ENCODE assay signal across 10 cellular contexts in the genomic region with DNA sequence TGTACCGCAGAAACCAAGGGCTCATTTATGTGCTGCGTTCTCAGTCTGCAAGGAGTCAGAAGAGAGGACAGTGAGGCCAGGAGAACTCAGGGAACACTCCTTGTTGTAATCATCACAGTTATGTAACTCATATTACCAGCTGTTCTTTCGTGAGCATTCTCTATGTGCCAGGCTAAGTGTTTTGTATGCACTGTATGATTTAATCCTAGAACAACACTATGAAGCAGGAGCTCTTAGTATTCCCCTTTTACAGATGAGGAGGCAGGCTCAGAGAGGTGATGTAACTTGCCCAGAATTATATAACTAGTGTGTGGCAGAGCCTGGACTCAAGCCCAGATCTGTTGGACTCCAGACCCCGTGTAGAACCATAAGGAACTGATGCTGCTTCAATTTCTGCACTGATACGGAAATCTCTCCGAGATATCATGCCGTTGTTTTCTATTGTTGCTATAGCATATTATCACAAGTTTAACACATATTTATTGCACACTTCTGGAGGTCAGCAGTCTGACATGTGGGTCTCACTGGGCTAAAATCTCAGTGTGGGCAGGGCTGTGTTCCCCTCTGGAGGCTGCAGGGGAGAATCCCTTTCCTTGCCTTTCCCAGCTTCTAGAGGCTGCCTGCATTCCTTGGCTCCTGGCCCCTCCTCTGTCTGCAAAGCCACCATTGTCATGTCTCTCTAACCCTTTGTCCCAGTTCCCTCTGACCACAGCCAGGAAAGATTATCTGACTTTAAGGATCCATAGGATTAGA. TPM values are rescaled to one million over a fixed set of nuclear protein-coding genes. Genes with fewer than 3 reads are reported as not detected.
DNase-seq lines count a peak whose midpoint lies in the region; ATAC-seq and TF ChIP-seq lines count a peak whose summit lies in the region.
"Had no signal": no experiment of that assay in that cellular context is flagged by ENCODE, and none has a peak within 500 bp of the region (broad histone marks: within the 10 kb centered on the region; RNA-seq: fewer than 3 reads in every experiment).

No MANE protein-coding gene starts in this region.

- TF ChIP-seq POLR2A in body of pancreas (IDR thresholded peaks at IDR 0.05): no peak

- no peaks in the 10 kb centered on the region for H3K27me3 ChIP-seq in body of pancreas

- DNase-seq in M059J (ENCODE audit: low read depth): peak; percentile 31
- DNase-seq in body of pancreas: peak; percentile 43 to 71 (median 64)
- peak; percentile 56 for DNase-seq in iris pigment epithelial cell (ENCODE audit: low read depth)
- DNase-seq in superior temporal gyrus (ENCODE audit: extremely low spot score): peak; percentile 65
- no peak for DNase-seq in activated CD8-positive, alpha-beta memory T cell treated with anti-CD3 and anti-CD28 coated beads, Interleukin-2, amount 50 U/mL, for 4 hours
- DNase-seq in stimulated activated CD4-positive, alpha-beta T cell treated with anti-CD3 and anti-CD28 coated beads, Interleukin-15, amount 100 ng/mL, for 24 hours: no peak
- no peak for DNase-seq in NK-92 (lab: John Stamatoyannopoulos, UW; ENCODE audit: unreplicated experiment)
- DNase-seq: activated gamma-delta T cell; stimulated activated CD4-positive, alpha-beta T cell treated with anti-CD3 and anti-CD28 coated beads, Interleukin-4, amount 100 ng/mL, for 24 hours had no signal

- no peak for TF ChIP-seq CTCF in body of pancreas (IDR thresholded peaks at IDR 0.05)

- peaks cover 16% of the 10 kb centered on the region for H3K4me1 ChIP-seq in body of pancreas

- no peaks in the 10 kb centered on the region for H3K36me3 ChIP-seq in body of pancreas (replicated peaks in 1 of 2; ENCODE audit: insufficient read depth in 1 of 2, low read depth in 2 of 2)

- intact Hi-C loops in body of pancreas (cut with DNase I): no loop called here

- ATAC-seq in body of pancreas: peak; percentile 59
- no peak for ATAC-seq in HG03460 (IDR thresholded peaks at IDR 0.05; ENCODE audit: unreplicated experiment)

- no peak overlapping the region for H3K4me3 ChIP-seq in body of pancreas

- WGBS in body of pancreas, 2 donors: 38 to 43% methylated on average over 7 of the region's 7 CpGs

- H3K27ac ChIP-seq in body of pancreas: peak overlapping the region in 1 of 4 donors; percentile 30

- H3K9me3 ChIP-seq in body of pancreas: no peaks in the 10 kb centered on the region

RNA-seq across cellular contexts. Expression of gene CD9, which starts 16.3 kb away (rescaled TPM):
- total RNA-seq in M059J (2014; rRNA removed; shearing (Covaris generic)): 72.4 and 86.2 TPM in 2 replicates
- 10 to 100 TPM; 66.6 to 91.3 TPM for total RNA-seq in body of pancreas

RNA-seq across cellular contexts. Expression of gene VWF, which starts 59.4 kb away (rescaled TPM):
- total RNA-seq in M059J (2014; rRNA removed; shearing (Covaris generic)): 0.05 TPM in 1 of 2 replicates, not detected in the other
- total RNA-seq in body of pancreas: 10 to 100 TPM; 76.1 to 78.1 TPM

Comparison
In these comparisons a context has a peak if more than half of its experiments do, and no peak if none do; other contexts are left out.
1. DNase-seq: peak in M059J (single experiment), body of pancreas (4 of 4), iris pigment epithelial cell (single experiment) and superior temporal gyrus (single experiment); none in activated CD8-positive, alpha-beta memory T cell treated with anti-CD3 and anti-CD28 coated beads, Interleukin-2, amount 50 U/mL, for 4 hours (single experiment), stimulated activated CD4-positive, alpha-beta T cell treated with anti-CD3 and anti-CD28 coated beads, Interleukin-15, amount 100 ng/mL, for 24 hours (single experiment) and NK-92 (single experiment).
2. RNA of gene VWF, which starts 59.4 kb away (total RNA-seq): 76.1 to 78.1 TPM in body of pancreas; 0.05 TPM in M059J; every median in the first group is over 10 times any median in the second.